8 cellular contexts compared by ENCODE assay signal in the genomic region with DNA sequence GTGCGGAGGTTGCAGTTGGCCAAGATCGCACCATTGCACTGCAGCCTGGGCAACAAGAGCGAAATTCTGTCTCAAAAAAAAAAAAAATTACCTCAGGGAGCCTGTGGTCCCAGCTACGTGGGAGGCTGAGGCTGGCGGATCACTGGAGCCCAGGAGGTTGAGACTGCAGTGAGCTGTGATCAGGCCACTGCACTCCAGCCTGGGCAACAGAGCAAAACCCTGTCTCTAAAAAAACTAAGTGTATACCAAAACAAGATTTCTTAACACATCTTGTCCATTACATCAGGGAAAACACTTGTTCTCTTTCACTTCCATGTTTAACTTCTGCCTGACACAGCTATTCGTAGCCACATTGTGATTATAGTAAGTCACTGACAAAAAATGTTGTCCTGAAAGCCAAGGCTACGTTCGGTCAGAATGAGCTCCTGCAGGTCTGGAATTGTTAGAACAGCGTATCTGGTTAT. TPM values are rescaled to one million over a fixed set of nuclear protein-coding genes. Genes with fewer than 3 reads are reported as not detected.
DNase-seq lines count a peak whose midpoint lies in the region; ATAC-seq and TF ChIP-seq lines count a peak whose summit lies in the region.

No MANE protein-coding gene starts in this region.

- H3K36me3 ChIP-seq in upper lobe of right lung: peaks cover 9% of the 10 kb centered on the region

- no peak for TF ChIP-seq CTCF in upper lobe of right lung (IDR thresholded peaks at IDR 0.05)

- H3K27ac ChIP-seq in layer of hippocampus (ENCODE audit: low read depth, low read length) (peak overlapping the region; percentile 62), upper lobe of right lung (peak overlapping the region; percentile 99)

- peaks cover 40% of the 10 kb centered on the region for H3K4me1 Mint-ChIP-seq in stimulated activated naive CD8-positive, alpha-beta T cell treated with anti-CD3 and anti-CD28 coated beads, Interleukin-15, Interleukin-2, amounts not matched to agents 100 ng/mL and 50 ng/mL, for 24 hours (ENCODE audit: low read depth)
- peaks cover 34% of the 10 kb centered on the region for H3K4me1 Mint-ChIP-seq in activated T-helper 2 cell treated with anti-CD3 and anti-CD28 coated beads, Interferon-gamma antibody, Interleukin-2, Interleukin-4, amounts not matched to agents 10 μg/mL and 5 μg/mL and 100 μg/mL, durations not matched to agents 14 hours and 24 hours and 36 hours (ENCODE audit: low read depth)

- no peak for DNase-seq in stimulated activated naive CD8-positive, alpha-beta T cell treated with anti-CD3 and anti-CD28 coated beads, Interleukin-15, Interleukin-2, amounts not matched to agents 100 U/mL and 50 U/mL, for 24 hours
- no peak for DNase-seq in activated T-helper 2 cell treated with anti-CD3 and anti-CD28 coated beads, Interferon-gamma antibody, Interleukin-2, Interleukin-4, amounts not matched to agents 10 μg/mL and 5 μg/mL and 100 μg/mL, durations not matched to agents 14 hours and 24 hours and 36 hours (ENCODE audit: low spot score)
- DNase-seq in upper lobe of right lung (no peak), DMS53 treated with DMSO at 0.1 percent for 48 hours (lab: John Stamatoyannopoulos, UW; ENCODE audit: unreplicated experiment) (no peak)

- no peak for ATAC-seq in stimulated activated naive CD8-positive, alpha-beta T cell treated with anti-CD3 and anti-CD28 coated beads, Interleukin-15, Interleukin-2, amounts not matched to agents 100 U/mL and 50 U/mL, for 24 hours
- ATAC-seq in upper lobe of right lung (no peak), HG02840 (IDR thresholded peaks at IDR 0.05; ENCODE audit: low FRiP score, unreplicated experiment) (no peak), GM18909 (IDR thresholded peaks at IDR 0.05; ENCODE audit: poor library complexity, unreplicated experiment) (no peak)

- peak overlapping the region; percentile 71 for H3K4me3 ChIP-seq in upper lobe of right lung

- H3K27me3 Mint-ChIP-seq in stimulated activated naive CD8-positive, alpha-beta T cell treated with anti-CD3 and anti-CD28 coated beads, Interleukin-15, Interleukin-2, amounts not matched to agents 100 ng/mL and 50 ng/mL, for 24 hours: no peaks in the 10 kb centered on the region
- H3K27me3 Mint-ChIP-seq in activated T-helper 2 cell treated with anti-CD3 and anti-CD28 coated beads, Interferon-gamma antibody, Interleukin-2, Interleukin-4, amounts not matched to agents 10 μg/mL and 5 μg/mL and 100 μg/mL, durations not matched to agents 14 hours and 24 hours and 36 hours (ENCODE audit: low read depth): no peaks in the 10 kb centered on the region

- H3K9me3 Mint-ChIP-seq in stimulated activated naive CD8-positive, alpha-beta T cell treated with anti-CD3 and anti-CD28 coated beads, Interleukin-15, Interleukin-2, amounts not matched to agents 100 ng/mL and 50 ng/mL, for 24 hours: no peaks in the 10 kb centered on the region
- no peaks in the 10 kb centered on the region for H3K9me3 Mint-ChIP-seq in activated T-helper 2 cell treated with anti-CD3 and anti-CD28 coated beads, Interferon-gamma antibody, Interleukin-2, Interleukin-4, amounts not matched to agents 10 μg/mL and 5 μg/mL and 100 μg/mL, durations not matched to agents 14 hours and 24 hours and 36 hours

- no peaks in the 10 kb centered on the region for H3K27me3 ChIP-seq in layer of hippocampus (ENCODE audit: control insufficient read depth, insufficient read depth, low read length)
- H3K27me3 ChIP-seq in upper lobe of right lung: no peaks in the 10 kb centered on the region

- peaks cover 4% of the 10 kb centered on the region for H3K36me3 Mint-ChIP-seq in stimulated activated naive CD8-positive, alpha-beta T cell treated with anti-CD3 and anti-CD28 coated beads, Interleukin-15, Interleukin-2, amounts not matched to agents 100 ng/mL and 50 ng/mL, for 24 hours (ENCODE audit: low read depth)
- peaks cover 13% of the 10 kb centered on the region for H3K36me3 Mint-ChIP-seq in activated T-helper 2 cell treated with anti-CD3 and anti-CD28 coated beads, Interferon-gamma antibody, Interleukin-2, Interleukin-4, amounts not matched to agents 10 μg/mL and 5 μg/mL and 100 μg/mL, durations not matched to agents 14 hours and 24 hours and 36 hours (ENCODE audit: low read depth)

- H3K4me1 ChIP-seq in upper lobe of right lung: peaks cover 34% of the 10 kb centered on the region

- peak overlapping the region; percentile 34 for H3K27ac Mint-ChIP-seq in stimulated activated naive CD8-positive, alpha-beta T cell treated with anti-CD3 and anti-CD28 coated beads, Interleukin-15, Interleukin-2, amounts not matched to agents 100 ng/mL and 50 ng/mL, for 24 hours
- no peak overlapping the region for H3K27ac Mint-ChIP-seq in activated T-helper 2 cell treated with anti-CD3 and anti-CD28 coated beads, Interferon-gamma antibody, Interleukin-2, Interleukin-4, amounts not matched to agents 10 μg/mL and 5 μg/mL and 100 μg/mL, durations not matched to agents 14 hours and 24 hours and 36 hours

- H3K4me3 Mint-ChIP-seq in stimulated activated naive CD8-positive, alpha-beta T cell treated with anti-CD3 and anti-CD28 coated beads, Interleukin-15, Interleukin-2, amounts not matched to agents 100 ng/mL and 50 ng/mL, for 24 hours: peak overlapping the region; percentile 90
- peak overlapping the region; percentile 83 for H3K4me3 Mint-ChIP-seq in activated T-helper 2 cell treated with anti-CD3 and anti-CD28 coated beads, Interferon-gamma antibody, Interleukin-2, Interleukin-4, amounts not matched to agents 10 μg/mL and 5 μg/mL and 100 μg/mL, durations not matched to agents 14 hours and 24 hours and 36 hours (ENCODE audit: low read depth)

- intact Hi-C loops in activated T-helper 2 cell treated with anti-CD3 and anti-CD28 coated beads, Interferon-gamma antibody, Interleukin-2, Interleukin-4, amounts not matched to agents 10 μg/mL and 5 μg/mL and 100 μg/mL, durations not matched to agents 14 hours and 24 hours and 36 hours (cut with micrococcal nuclease): loop anchor here (2.0 kb wide), 1 partner anchor 136 kb away; a partner anchor contains a TSS
- intact Hi-C loops in upper lobe of right lung (cut with DNase I): no loop called here

- no peaks in the 10 kb centered on the region for H3K9me3 ChIP-seq in upper lobe of right lung

RNA-seq across cellular contexts. Expression of a gene that starts 1.4 kb away (rescaled TPM):
- total RNA-seq in activated T-helper 2 cell treated with anti-CD3 and anti-CD28 coated beads, Interferon-gamma antibody, Interleukin-2, Interleukin-4, amounts not matched to agents 10 μg/mL and 5 μg/mL and 100 μg/mL, durations not matched to agents 14 hours and 24 hours and 36 hours: 11.4 and 13.0 TPM in 2 replicates
- total RNA-seq in upper lobe of right lung: 33.2 TPM

RNA-seq across cellular contexts. Expression of a gene that starts 2.0 kb away (rescaled TPM):
- total RNA-seq in activated T-helper 2 cell treated with anti-CD3 and anti-CD28 coated beads, Interferon-gamma antibody, Interleukin-2, Interleukin-4, amounts not matched to agents 10 μg/mL and 5 μg/mL and 100 μg/mL, durations not matched to agents 14 hours and 24 hours and 36 hours: 61.2 and 72.0 TPM in 2 replicates
- 27.1 TPM for total RNA-seq in upper lobe of right lung

RNA-seq across cellular contexts. Expression of a gene that starts 9.0 kb away (rescaled TPM):
- 17.8 and 24.6 TPM in 2 replicates for total RNA-seq in activated T-helper 2 cell treated with anti-CD3 and anti-CD28 coated beads, Interferon-gamma antibody, Interleukin-2, Interleukin-4, amounts not matched to agents 10 μg/mL and 5 μg/mL and 100 μg/mL, durations not matched to agents 14 hours and 24 hours and 36 hours
- total RNA-seq in upper lobe of right lung: 155 TPM

RNA-seq across cellular contexts. Expression of a gene that starts 50.2 kb away (rescaled TPM):
- 270 and 275 TPM in 2 replicates for total RNA-seq in activated T-helper 2 cell treated with anti-CD3 and anti-CD28 coated beads, Interferon-gamma antibody, Interleukin-2, Interleukin-4, amounts not matched to agents 10 μg/mL and 5 μg/mL and 100 μg/mL, durations not matched to agents 14 hours and 24 hours and 36 hours
- total RNA-seq in upper lobe of right lung: 196 TPM

RNA-seq across cellular contexts. Expression of a gene that starts 60.0 kb away (rescaled TPM):
- total RNA-seq in activated T-helper 2 cell treated with anti-CD3 and anti-CD28 coated beads, Interferon-gamma antibody, Interleukin-2, Interleukin-4, amounts not matched to agents 10 μg/mL and 5 μg/mL and 100 μg/mL, durations not matched to agents 14 hours and 24 hours and 36 hours: 0.18 and 0.30 TPM in 2 replicates
- 1.2 TPM for total RNA-seq in upper lobe of right lung
